In the genomic region with DNA sequence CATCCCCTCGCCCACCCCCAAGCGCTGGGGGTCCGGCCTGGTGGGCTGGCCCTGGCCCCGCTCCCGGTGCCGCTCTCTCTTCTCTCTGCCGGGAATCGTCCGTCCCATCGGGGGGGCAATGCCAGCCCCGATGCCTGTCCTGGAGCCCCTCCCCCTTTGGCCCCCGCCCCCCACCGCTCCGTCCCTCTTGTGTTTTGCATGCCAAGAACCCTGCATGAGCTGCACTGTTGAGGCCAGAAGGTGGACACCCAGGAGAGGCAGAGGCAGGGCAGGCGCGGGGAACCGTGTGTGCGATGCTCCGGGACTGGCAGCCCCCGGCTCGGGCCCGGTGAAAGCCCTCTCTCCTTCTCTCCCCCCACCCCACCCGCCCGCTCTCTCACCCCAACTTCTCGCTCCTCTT, we compare ENCODE assay signal across 17 cellular contexts. TPM values are rescaled to one million over a fixed set of nuclear protein-coding genes. Genes with fewer than 3 reads are reported as not detected.
DNase-seq lines count a peak whose midpoint lies in the region; ATAC-seq and TF ChIP-seq lines count a peak whose summit lies in the region.
"Had no signal": no experiment of that assay in that cellular context is flagged by ENCODE, and none has a peak within 500 bp of the region (broad histone marks: within the 10 kb centered on the region; RNA-seq: fewer than 3 reads in every experiment).

No MANE protein-coding gene starts in this region.

- peaks cover 2% of the 10 kb centered on the region for H3K36me3 Mint-ChIP-seq in central memory CD8-positive, alpha-beta T cell (ENCODE audit: insufficient read depth)
- H3K36me3 Mint-ChIP-seq in nephron progenitor cell (ENCODE audit: low read depth): no peaks in the 10 kb centered on the region
- H3K36me3 Mint-ChIP-seq: T-cell had no signal

- peak overlapping the region; percentile 68 for H3K4me3 Mint-ChIP-seq in central memory CD8-positive, alpha-beta T cell
- peak overlapping the region; percentile 76 for H3K4me3 Mint-ChIP-seq in nephron progenitor cell

- no peak for ATAC-seq in central memory CD8-positive, alpha-beta T cell (replicated peaks; ENCODE audit: extremely low read depth, poor library complexity, severe bottlenecking)
- ATAC-seq in HG02610 (IDR thresholded peaks at IDR 0.05; ENCODE audit: unreplicated experiment): no peak
- ATAC-seq: T-cell had no signal

- peaks cover 15% of the 10 kb centered on the region for H3K4me1 Mint-ChIP-seq in central memory CD8-positive, alpha-beta T cell
- H3K4me1 Mint-ChIP-seq in nephron progenitor cell: peaks cover 14% of the 10 kb centered on the region

- no TSS peak for BruUV-seq in A673 (replicated peaks; lab: Mats Ljungman, UMichigan)

- peaks cover 61% of the 10 kb centered on the region for H3K27me3 Mint-ChIP-seq in central memory CD8-positive, alpha-beta T cell
- peaks cover 96% of the 10 kb centered on the region for H3K27me3 Mint-ChIP-seq in nephron progenitor cell (ENCODE audit: low read depth, poor library complexity)

- CTCF ChIA-PET in A673 (lab: Charles Lee): no interaction called here

- TF ChIP-seq CTCF in nephron progenitor cell (IDR thresholded peaks at IDR 0.05) (no peak), A673 (conservative IDR thresholded peaks at IDR 0.05; ENCODE audit: low read depth, low read length) (no peak)

- peak overlapping the region; percentile 30 for H3K27ac Mint-ChIP-seq in central memory CD8-positive, alpha-beta T cell (ENCODE audit: low read depth)
- peak overlapping the region; percentile 55 for H3K27ac Mint-ChIP-seq in nephron progenitor cell

- H3K9me3 Mint-ChIP-seq in central memory CD8-positive, alpha-beta T cell: no peaks in the 10 kb centered on the region
- no peaks in the 10 kb centered on the region for H3K9me3 Mint-ChIP-seq in nephron progenitor cell
- H3K9me3 Mint-ChIP-seq: T-cell had no signal

- peak overlapping the region; percentile 55 for H3K4me3 ChIP-seq in HUES6 (ENCODE audit: low read depth, low read length)
- no peak overlapping the region for H3K4me3 ChIP-seq in A673 (ENCODE audit: low read depth, low read length, poor library complexity, severe bottlenecking)

- H3K4me1 ChIP-seq in ES-I3 (ENCODE audit: insufficient read depth, low read length): no peaks in the 10 kb centered on the region
- H3K4me1 ChIP-seq in HUES6 (ENCODE audit: control insufficient read depth, insufficient read depth, low read length): peaks cover 9% of the 10 kb centered on the region; the same call in 1 of the 2 replicates
- H3K4me1 ChIP-seq in A673 (ENCODE audit: insufficient read depth, low read length, poor library complexity, severe bottlenecking): no peaks in the 10 kb centered on the region

- no peak for DNase-seq in central memory CD8-positive, alpha-beta T cell (ENCODE audit: low spot score in 2 of 2)
- DNase-seq in nephron progenitor cell (peak; percentile 38), A673 (ENCODE audit: low spot score) (no peak), NCI-H345 (lab: John Stamatoyannopoulos, UW) (no peak)
- DNase-seq: activated CD8-positive, alpha-beta memory T cell treated with anti-CD3 and anti-CD28 coated beads for 24 hours; central memory CD4-positive, alpha-beta T cell; GF-D8; GOT3; midbrain; retina; T-cell had no signal

- H3K27ac ChIP-seq in HUES6 (ENCODE audit: low read depth, low read length) (no peak overlapping the region), A673 (ENCODE audit: low read depth, low read length, poor library complexity, severe bottlenecking) (no peak overlapping the region)
- H3K27ac ChIP-seq: RWPE1, VCaP had no signal

- H3K9me3 ChIP-seq in ES-I3 (ENCODE audit: control insufficient read depth, insufficient read depth, low read length) (no peaks in the 10 kb centered on the region), HUES6 (ENCODE audit: control insufficient read depth, insufficient read depth, low read depth, low read length) (no peaks in the 10 kb centered on the region), A673 (ENCODE audit: low read depth, low read length, poor library complexity, severe bottlenecking) (no peaks in the 10 kb centered on the region)
- H3K9me3 ChIP-seq: adrenal gland had no signal

- intact Hi-C loops in A673 (cut with micrococcal nuclease; ENCODE audit: unreplicated experiment): no loop called here

- peaks cover 65% of the 10 kb centered on the region for H3K27me3 ChIP-seq in HUES6 (ENCODE audit: control insufficient read depth, insufficient read depth, low read length)
- peaks cover 19% of the 10 kb centered on the region for H3K27me3 ChIP-seq in A673 (replicated peaks; ENCODE audit: insufficient read depth, low read depth, low read length, poor library complexity)
- H3K27me3 ChIP-seq: adrenal gland had no signal

- H3K36me3 ChIP-seq in ES-I3 (ENCODE audit: insufficient read depth, low read length) (no peaks in the 10 kb centered on the region), HUES6 (ENCODE audit: control insufficient read depth, insufficient read depth, low read length) (no peaks in the 10 kb centered on the region), A673 (ENCODE audit: insufficient read depth, low read length, poor library complexity, severe bottlenecking) (no peaks in the 10 kb centered on the region)
- H3K36me3 ChIP-seq: adrenal gland had no signal

- peak overlapping the region; percentile 48; the same call in 1 of the 2 replicates for H3K9ac ChIP-seq in ES-I3 (ENCODE audit: low read depth, low read length)
- H3K9ac ChIP-seq in HUES6 (ENCODE audit: low read length): no peak overlapping the region

- POLR2A ChIA-PET in A673 (lab: Charles Lee; ENCODE audit: low non-redundant PET): no interaction called here

RNA-seq across cellular contexts. Expression of a gene that starts 22.1 kb away (rescaled TPM):
- total RNA-seq in A673 (2021): 354 and 375 TPM in 2 replicates
